ENCODE assay signal across 1 cellular context in genomic region chr15:50265620-50266019, GRCh38.
TF ChIP-seq lines count a peak whose summit lies in the region.

TSS of gene HDC (minus strand) at chr15:50265726. CDS start at chr15:50265623, 103 bp downstream.

TF ChIP-seq in IMR-90, 13 proteins besides CTCF, POLR2A, EP300 and RAD21:
- no peak for TF ChIP-seq FOS (IDR thresholded peaks at IDR 0.05; ENCODE audit: low read depth, low read length)
- no peak for TF ChIP-seq USF2 (IDR thresholded peaks at IDR 0.05; ENCODE audit: low read depth, low read length)
- TF ChIP-seq NFE2L2 (IDR thresholded peaks at IDR 0.05; ENCODE audit: low read depth, low read length): no peak
- no peak for TF ChIP-seq CHD1 (IDR thresholded peaks at IDR 0.05; ENCODE audit: low read depth, low read length)
- no peak for TF ChIP-seq CEBPB (IDR thresholded peaks at IDR 0.05; ENCODE audit: low read depth, low read length)
- TF ChIP-seq RCOR1 (IDR thresholded peaks at IDR 0.05; ENCODE audit: insufficient replicate concordance, low read length): no peak
- no peak for TF ChIP-seq MAFK (IDR thresholded peaks at IDR 0.05; ENCODE audit: low read depth, low read length)
- no peak for TF ChIP-seq MAZ (IDR thresholded peaks at IDR 0.05; ENCODE audit: borderline replicate concordance, low read depth, low read length)
- no peak for TF ChIP-seq ELK1 (IDR thresholded peaks at IDR 0.05; ENCODE audit: borderline replicate concordance, low read depth, low read length)
- no peak for TF ChIP-seq BHLHE40 (IDR thresholded peaks at IDR 0.05; ENCODE audit: low read depth, low read length)
